In genomic region chr4:83629945-83630684, GRCh38 we compare ENCODE assay signal across 10 cellular contexts.
DNase-seq lines count a peak whose midpoint lies in the region; ATAC-seq and TF ChIP-seq lines count a peak whose summit lies in the region.
"Had no signal": no experiment of that assay in that cellular context is flagged by ENCODE, and none has a peak within 500 bp of the region (broad histone marks: within the 10 kb centered on the region; RNA-seq: fewer than 3 reads in every experiment).

No MANE protein-coding gene starts in this region.

- TF ChIP-seq CTCF in right atrium auricular region (IDR thresholded peaks at IDR 0.05): no peak

- no peaks in the 10 kb centered on the region for H3K9me3 Mint-ChIP-seq in activated naive CD4-positive, alpha-beta T cell treated with anti-CD3 and anti-CD28 coated beads for 36 hours
- H3K9me3 Mint-ChIP-seq: activated naive CD4-positive, alpha-beta T cell treated with anti-CD3 and anti-CD28 coated beads, Interleukin-2, amount 50 U/mL, for 24 hours; T-cell had no signal

- H3K27ac Mint-ChIP-seq in activated naive CD4-positive, alpha-beta T cell treated with anti-CD3 and anti-CD28 coated beads for 36 hours: no peak overlapping the region
- H3K27ac Mint-ChIP-seq: activated naive CD4-positive, alpha-beta T cell treated with anti-CD3 and anti-CD28 coated beads, Interleukin-2, amount 50 U/mL, for 24 hours; T-cell had no signal

- intact Hi-C loops in Right ventricle myocardium inferior (cut with DNase I): no loop called here
- intact Hi-C loops in activated naive CD4-positive, alpha-beta T cell treated with anti-CD3 and anti-CD28 coated beads for 36 hours (cut with micrococcal nuclease): loop anchor here (10.0 kb wide), 1 partner anchor 225 kb away; no protein-coding TSS in a partner anchor

- no peaks in the 10 kb centered on the region for H3K36me3 ChIP-seq in right atrium auricular region

- DNase-seq in Right ventricle myocardium inferior (ENCODE audit: missing footprints): no peak
- no peak for DNase-seq in right atrium auricular region (ENCODE audit: low spot score)
- peak; percentile 98 for DNase-seq in amniotic epithelial cell (ENCODE audit: low read depth)
- DNase-seq in inferior parietal cortex (ENCODE audit: extremely low spot score): peak; percentile 50
- DNase-seq in activated naive CD4-positive, alpha-beta T cell treated with anti-CD3 and anti-CD28 coated beads for 36 hours: no peak

- ATAC-seq in Right ventricle myocardium inferior (peak; percentile 76), HG02642 (IDR thresholded peaks at IDR 0.05; ENCODE audit: poor library complexity, unreplicated experiment) (no peak), GM21737 (IDR thresholded peaks at IDR 0.05; ENCODE audit: unreplicated experiment) (no peak), GM21619 (IDR thresholded peaks at IDR 0.05; ENCODE audit: unreplicated experiment) (no peak)
- ATAC-seq: T-cell had no signal

- peak overlapping the region in 1 of 2 donors; percentile 49 for H3K27ac ChIP-seq in right atrium auricular region

- CTCF ChIA-PET in activated naive CD4-positive, alpha-beta T cell treated with anti-CD3 and anti-CD28 coated beads for 36 hours (lab: Charles Lee): interaction anchor here (4.2 kb wide), 1 partner anchor 11 kb away, joined by 15 read pairs; no protein-coding TSS in a partner anchor

- H3K4me1 Mint-ChIP-seq in activated naive CD4-positive, alpha-beta T cell treated with anti-CD3 and anti-CD28 coated beads for 36 hours (ENCODE audit: low read depth): no peaks in the 10 kb centered on the region
- H3K4me1 Mint-ChIP-seq: activated naive CD4-positive, alpha-beta T cell treated with anti-CD3 and anti-CD28 coated beads, Interleukin-2, amount 50 U/mL, for 24 hours; T-cell had no signal

- H3K4me1 ChIP-seq in right atrium auricular region: peaks cover 0 to 25% of the 10 kb centered on the region in 2 donors

- H3K4me3 Mint-ChIP-seq in activated naive CD4-positive, alpha-beta T cell treated with anti-CD3 and anti-CD28 coated beads for 36 hours: no peak overlapping the region
- H3K4me3 Mint-ChIP-seq: activated naive CD4-positive, alpha-beta T cell treated with anti-CD3 and anti-CD28 coated beads, Interleukin-2, amount 50 U/mL, for 24 hours; T-cell had no signal

- peaks cover 6% of the 10 kb centered on the region for H3K27me3 Mint-ChIP-seq in activated naive CD4-positive, alpha-beta T cell treated with anti-CD3 and anti-CD28 coated beads for 36 hours (ENCODE audit: low read depth)

- H3K36me3 Mint-ChIP-seq in activated naive CD4-positive, alpha-beta T cell treated with anti-CD3 and anti-CD28 coated beads for 36 hours (ENCODE audit: low read depth): no peaks in the 10 kb centered on the region
- H3K36me3 Mint-ChIP-seq: activated naive CD4-positive, alpha-beta T cell treated with anti-CD3 and anti-CD28 coated beads, Interleukin-2, amount 50 U/mL, for 24 hours; T-cell had no signal

- H3K9me3 ChIP-seq in right atrium auricular region: peaks cover 0 to 8% of the 10 kb centered on the region in 2 donors

- no peak overlapping the region for H3K4me3 ChIP-seq in right atrium auricular region

- H3K27me3 ChIP-seq in right atrium auricular region: no peaks in the 10 kb centered on the region

Comparison
In these comparisons a context has a peak if more than half of its experiments do, and no peak if none do; other contexts are left out.
1. DNase-seq: peak in amniotic epithelial cell (single experiment) and inferior parietal cortex (single experiment); none in Right ventricle myocardium inferior (single experiment), right atrium auricular region (single experiment) and activated naive CD4-positive, alpha-beta T cell treated with anti-CD3 and anti-CD28 coated beads for 36 hours (single experiment).